16 cellular contexts compared by ENCODE assay signal in genomic region chr1:205191617-205192016, GRCh38.
DNase-seq lines count a peak whose midpoint lies in the region; ATAC-seq and TF ChIP-seq lines count a peak whose summit lies in the region.
"Had no signal": no experiment of that assay in that cellular context is flagged by ENCODE, and none has a peak within 500 bp of the region (broad histone marks: within the 10 kb centered on the region; RNA-seq: fewer than 3 reads in every experiment).

No MANE protein-coding gene starts in this region.

- H3K36me3 ChIP-seq in WERI-Rb-1 (peaks cover 10% of the 10 kb centered on the region), iPS-15b (ENCODE audit: control insufficient read depth, insufficient read depth, low read length) (no peaks in the 10 kb centered on the region)

- H3K27ac ChIP-seq in WERI-Rb-1 = peak overlapping the region; percentile 71
- H3K27ac ChIP-seq: 22Rv1, heart left ventricle had no signal

- no peak overlapping the region for H3K4me3 Mint-ChIP-seq in stimulated activated effector memory CD8-positive, alpha-beta T cell treated with anti-CD3 and anti-CD28 coated beads, Interleukin-12 subunit alpha, Interleukin-12 subunit beta, amount 100 ng/mL, for 72 hours
- H3K4me3 Mint-ChIP-seq: activated CD8-positive, alpha-beta T cell treated with anti-CD3 and anti-CD28 coated beads for 36 hours; CD4-positive, CD25-positive, alpha-beta regulatory T cell; memory B cell; stimulated activated naive CD8-positive, alpha-beta T cell treated with anti-CD3 and anti-CD28 coated beads, Interleukin-15, Interleukin-2, amounts not matched to agents 100 ng/mL and 50 ng/mL, for 24 hours had no signal

- H3K9me3 ChIP-seq in WERI-Rb-1 (ENCODE audit: severe bottlenecking) (no peaks in the 10 kb centered on the region), iPS-15b (ENCODE audit: control insufficient read depth, insufficient read depth, low read length) (no peaks in the 10 kb centered on the region)
- H3K9me3 ChIP-seq: heart left ventricle had no signal

- no peak for ATAC-seq in stimulated activated effector memory CD8-positive, alpha-beta T cell treated with anti-CD3 and anti-CD28 coated beads, Interleukin-12 subunit alpha, Interleukin-12 subunit beta, amount 100 ng/mL, for 72 hours
- ATAC-seq: activated CD8-positive, alpha-beta T cell treated with anti-CD3 and anti-CD28 coated beads for 36 hours had no signal

- no peak overlapping the region for H3K9ac ChIP-seq in iPS-15b (ENCODE audit: low read depth, low read length)

- peaks cover 61% of the 10 kb centered on the region for H3K4me1 ChIP-seq in iPS-15b (ENCODE audit: control insufficient read depth, insufficient read depth, low read length)

- no peaks in the 10 kb centered on the region for H3K27me3 ChIP-seq in WERI-Rb-1 (ENCODE audit: insufficient read depth, low read depth, severe bottlenecking)
- H3K27me3 ChIP-seq in iPS-15b (ENCODE audit: control insufficient read depth, insufficient read depth, low read length) = no peaks in the 10 kb centered on the region
- H3K27me3 ChIP-seq: heart left ventricle had no signal

- no peaks in the 10 kb centered on the region for H3K9me3 Mint-ChIP-seq in stimulated activated effector memory CD8-positive, alpha-beta T cell treated with anti-CD3 and anti-CD28 coated beads, Interleukin-12 subunit alpha, Interleukin-12 subunit beta, amount 100 ng/mL, for 72 hours
- H3K9me3 Mint-ChIP-seq: activated CD8-positive, alpha-beta T cell treated with anti-CD3 and anti-CD28 coated beads for 36 hours; memory B cell; stimulated activated naive CD8-positive, alpha-beta T cell treated with anti-CD3 and anti-CD28 coated beads, Interleukin-15, Interleukin-2, amounts not matched to agents 100 ng/mL and 50 ng/mL, for 24 hours had no signal

- peak; percentile 9 for DNase-seq in NCI-H1105 treated with DMSO at 0.1 percent for 48 hours (lab: John Stamatoyannopoulos, UW)
- DNase-seq in NCI-H1105 (lab: John Stamatoyannopoulos, UW) = no peak
- peak; percentile 91 for DNase-seq in WERI-Rb-1
- DNase-seq in stimulated activated effector memory CD8-positive, alpha-beta T cell treated with anti-CD3 and anti-CD28 coated beads, Interleukin-12 subunit alpha, Interleukin-12 subunit beta, amount 100 ng/mL, for 72 hours (ENCODE audit: low spot score in 2 of 2) = no peak
- no peak for DNase-seq in T-helper 1 cell
- DNase-seq in EL = no peak
- no peak for DNase-seq in GF-D8 (lab: John Stamatoyannopoulos, UW)
- DNase-seq: activated CD8-positive, alpha-beta T cell treated with anti-CD3 and anti-CD28 coated beads for 36 hours; CD4-positive, CD25-positive, alpha-beta regulatory T cell; heart left ventricle; NCI-H187 treated with DMSO at 0.1 percent for 48 hours had no signal

- no peak for TF ChIP-seq CTCF in WERI-Rb-1 (IDR thresholded peaks at IDR 0.05; ENCODE audit: low read depth, low read length)

- peak overlapping the region; percentile 14 for H3K27ac Mint-ChIP-seq in stimulated activated effector memory CD8-positive, alpha-beta T cell treated with anti-CD3 and anti-CD28 coated beads, Interleukin-12 subunit alpha, Interleukin-12 subunit beta, amount 100 ng/mL, for 72 hours
- H3K27ac Mint-ChIP-seq: activated CD8-positive, alpha-beta T cell treated with anti-CD3 and anti-CD28 coated beads for 36 hours; memory B cell; stimulated activated naive CD8-positive, alpha-beta T cell treated with anti-CD3 and anti-CD28 coated beads, Interleukin-15, Interleukin-2, amounts not matched to agents 100 ng/mL and 50 ng/mL, for 24 hours had no signal

- peaks cover 70% of the 10 kb centered on the region for H3K4me1 Mint-ChIP-seq in stimulated activated effector memory CD8-positive, alpha-beta T cell treated with anti-CD3 and anti-CD28 coated beads, Interleukin-12 subunit alpha, Interleukin-12 subunit beta, amount 100 ng/mL, for 72 hours

- H3K4me3 ChIP-seq in WERI-Rb-1 (ENCODE audit: low read depth, low read length) = peak overlapping the region; percentile 32
- peak overlapping the region; percentile 10 for H3K4me3 ChIP-seq in iPS-15b (ENCODE audit: low read depth, low read length)
- H3K4me3 ChIP-seq: heart left ventricle, skin epidermis had no signal

- peaks cover 10% of the 10 kb centered on the region for H3K36me3 Mint-ChIP-seq in stimulated activated effector memory CD8-positive, alpha-beta T cell treated with anti-CD3 and anti-CD28 coated beads, Interleukin-12 subunit alpha, Interleukin-12 subunit beta, amount 100 ng/mL, for 72 hours

Comparison
In these comparisons a context has a peak if more than half of its experiments do, and no peak if none do; other contexts are left out.
1. DNase-seq: peak in NCI-H1105 treated with DMSO at 0.1 percent for 48 hours (single experiment) and WERI-Rb-1 (single experiment); none in NCI-H1105 (single experiment), stimulated activated effector memory CD8-positive, alpha-beta T cell treated with anti-CD3 and anti-CD28 coated beads, Interleukin-12 subunit alpha, Interleukin-12 subunit beta, amount 100 ng/mL, for 72 hours (0 of 2), T-helper 1 cell (0 of 5), EL (single experiment) and GF-D8 (single experiment).